In genomic region chr4:6308890-6309643, GRCh38 we compare ENCODE assay signal across 1 cellular context.
TF ChIP-seq lines count a peak whose summit lies in the region.

No MANE protein-coding gene starts in this region.

TF ChIP-seq in HepG2, 621 proteins besides CTCF, POLR2A, EP300 and RAD21 (continued from another document and continues in another):
- TF ChIP-seq REPIN1 (CRISPR knock-in tag; IDR thresholded peaks at IDR 0.05; ENCODE audit: borderline replicate concordance, low read depth) (peak; percentile 81), MEIS1 (CRISPR knock-in tag; IDR thresholded peaks at IDR 0.05; ENCODE audit: borderline replicate concordance) (no peak), HOXA9 (CRISPR knock-in tag; IDR thresholded peaks at IDR 0.05; ENCODE audit: borderline replicate concordance) (no peak; the same call in 1 of the 2 replicates), ZFP36 (IDR thresholded peaks at IDR 0.05; ENCODE audit: borderline replicate concordance, low read depth, low read length, partially characterized antibody) (no peak), ZNF510 (CRISPR knock-in tag; IDR thresholded peaks at IDR 0.05; ENCODE audit: low read depth) (0 out of 2 replicates have a peak, but pooled peaks have one; percentile 55), FOXC1 (CRISPR knock-in tag; IDR thresholded peaks at IDR 0.05; ENCODE audit: borderline replicate concordance) (no peak), ZNF552 (CRISPR knock-in tag; IDR thresholded peaks at IDR 0.05; ENCODE audit: borderline replicate concordance) (0 out of 2 replicates have a peak, but pooled peaks have one; percentile 70), STAT5B (CRISPR knock-in tag; IDR thresholded peaks at IDR 0.05) (no peak), PLRG1 (conservative IDR thresholded peaks at IDR 0.05) (no peak), ZNF468 (CRISPR knock-in tag; IDR thresholded peaks at IDR 0.05) (no peak), ZNF816 (CRISPR knock-in tag; IDR thresholded peaks at IDR 0.05; ENCODE audit: borderline replicate concordance) (peak; percentile 83; the same call in 1 of the 2 replicates), ATF7-NPFF (CRISPR knock-in tag; IDR thresholded peaks at IDR 0.05; ENCODE audit: low read depth) (peak; percentile 81; the same call in 1 of the 2 replicates), ZNF670 (CRISPR knock-in tag; IDR thresholded peaks at IDR 0.05; ENCODE audit: borderline replicate concordance) (no peak; the same call in 1 of the 2 replicates), IKZF4 (CRISPR knock-in tag; IDR thresholded peaks at IDR 0.05; ENCODE audit: borderline replicate concordance, low read depth, not compliant biosample characterization) (peak; percentile 79), KDM6A (CRISPR knock-in tag; IDR thresholded peaks at IDR 0.05; ENCODE audit: low read depth) (no peak), ZNF138 (CRISPR knock-in tag; IDR thresholded peaks at IDR 0.05; ENCODE audit: low read depth) (0 out of 2 replicates have a peak, but pooled peaks have one; percentile 24), ZNF891 (CRISPR knock-in tag; IDR thresholded peaks at IDR 0.05) (0 out of 2 replicates have a peak, but pooled peaks have one; percentile 11), PAF1 (CRISPR knock-in tag; IDR thresholded peaks at IDR 0.05) (no peak), ZNF430 (CRISPR knock-in tag; IDR thresholded peaks at IDR 0.05) (peak; percentile 59; the same call in 1 of the 2 replicates), ZNF639 (CRISPR knock-in tag; conservative IDR thresholded peaks at IDR 0.05) (no peak), DNMT1 (CRISPR knock-in tag; IDR thresholded peaks at IDR 0.05) (no peak), NFYC (CRISPR knock-in tag; IDR thresholded peaks at IDR 0.05) (peak; percentile 73), PATZ1 (CRISPR knock-in tag; IDR thresholded peaks at IDR 0.05) (peak; percentile 57), REL (CRISPR knock-in tag; conservative IDR thresholded peaks at IDR 0.05) (no peak), ZBTB43 (CRISPR knock-in tag; conservative IDR thresholded peaks at IDR 0.05) (peak; percentile 52; the same call in 1 of the 2 replicates), RAD51 (IDR thresholded peaks at IDR 0.05; ENCODE audit: borderline replicate concordance) (no peak), SP4 (CRISPR knock-in tag; IDR thresholded peaks at IDR 0.05) (peak; percentile 18; the same call in 1 of the 2 replicates), FOXA3 (CRISPR knock-in tag; IDR thresholded peaks at IDR 0.05) (no peak), DZIP1 (CRISPR knock-in tag; IDR thresholded peaks at IDR 0.05) (no peak), NPAS2 (CRISPR knock-in tag; IDR thresholded peaks at IDR 0.05; ENCODE audit: borderline replicate concordance) (no peak), ARID2 (CRISPR knock-in tag; IDR thresholded peaks at IDR 0.05; ENCODE audit: borderline replicate concordance) (no peak), PHF8 (CRISPR knock-in tag; IDR thresholded peaks at IDR 0.05) (no peak), MIER3 (CRISPR knock-in tag; IDR thresholded peaks at IDR 0.05; ENCODE audit: borderline replicate concordance) (no peak), POLR2AphosphoS2 (IDR thresholded peaks at IDR 0.05; ENCODE audit: low read depth, low read length) (no peak), SYNCRIP (IDR thresholded peaks at IDR 0.05; ENCODE audit: insufficient read depth, low read depth, low read length) (no peak), ZNF780A (CRISPR knock-in tag; IDR thresholded peaks at IDR 0.05) (no peak), ELK4 (CRISPR knock-in tag; IDR thresholded peaks at IDR 0.05; ENCODE audit: borderline replicate concordance) (no peak), SCMH1 (CRISPR knock-in tag; IDR thresholded peaks at IDR 0.05; ENCODE audit: borderline replicate concordance) (no peak), PHF20 (CRISPR knock-in tag; IDR thresholded peaks at IDR 0.05) (peak; percentile 58; the same call in 1 of the 2 replicates)
- TF ChIP-seq, protein P1, sequence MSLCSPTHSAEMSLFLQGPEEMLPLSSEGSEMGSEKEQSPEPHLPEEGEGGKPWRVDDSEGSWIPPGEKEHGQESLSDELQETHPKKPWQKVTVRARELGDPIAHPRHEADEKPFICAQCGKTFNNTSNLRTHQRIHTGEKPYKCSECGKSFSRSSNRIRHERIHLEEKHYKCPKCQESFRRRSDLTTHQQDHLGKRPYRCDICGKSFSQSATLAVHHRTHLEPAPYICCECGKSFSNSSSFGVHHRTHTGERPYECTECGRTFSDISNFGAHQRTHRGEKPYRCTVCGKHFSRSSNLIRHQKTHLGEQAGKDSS (CRISPR knock-in tag; IDR thresholded peaks at IDR 0.05; ENCODE audit: borderline replicate concordance, low read depth) = no peak
- TF ChIP-seq, protein P2, sequence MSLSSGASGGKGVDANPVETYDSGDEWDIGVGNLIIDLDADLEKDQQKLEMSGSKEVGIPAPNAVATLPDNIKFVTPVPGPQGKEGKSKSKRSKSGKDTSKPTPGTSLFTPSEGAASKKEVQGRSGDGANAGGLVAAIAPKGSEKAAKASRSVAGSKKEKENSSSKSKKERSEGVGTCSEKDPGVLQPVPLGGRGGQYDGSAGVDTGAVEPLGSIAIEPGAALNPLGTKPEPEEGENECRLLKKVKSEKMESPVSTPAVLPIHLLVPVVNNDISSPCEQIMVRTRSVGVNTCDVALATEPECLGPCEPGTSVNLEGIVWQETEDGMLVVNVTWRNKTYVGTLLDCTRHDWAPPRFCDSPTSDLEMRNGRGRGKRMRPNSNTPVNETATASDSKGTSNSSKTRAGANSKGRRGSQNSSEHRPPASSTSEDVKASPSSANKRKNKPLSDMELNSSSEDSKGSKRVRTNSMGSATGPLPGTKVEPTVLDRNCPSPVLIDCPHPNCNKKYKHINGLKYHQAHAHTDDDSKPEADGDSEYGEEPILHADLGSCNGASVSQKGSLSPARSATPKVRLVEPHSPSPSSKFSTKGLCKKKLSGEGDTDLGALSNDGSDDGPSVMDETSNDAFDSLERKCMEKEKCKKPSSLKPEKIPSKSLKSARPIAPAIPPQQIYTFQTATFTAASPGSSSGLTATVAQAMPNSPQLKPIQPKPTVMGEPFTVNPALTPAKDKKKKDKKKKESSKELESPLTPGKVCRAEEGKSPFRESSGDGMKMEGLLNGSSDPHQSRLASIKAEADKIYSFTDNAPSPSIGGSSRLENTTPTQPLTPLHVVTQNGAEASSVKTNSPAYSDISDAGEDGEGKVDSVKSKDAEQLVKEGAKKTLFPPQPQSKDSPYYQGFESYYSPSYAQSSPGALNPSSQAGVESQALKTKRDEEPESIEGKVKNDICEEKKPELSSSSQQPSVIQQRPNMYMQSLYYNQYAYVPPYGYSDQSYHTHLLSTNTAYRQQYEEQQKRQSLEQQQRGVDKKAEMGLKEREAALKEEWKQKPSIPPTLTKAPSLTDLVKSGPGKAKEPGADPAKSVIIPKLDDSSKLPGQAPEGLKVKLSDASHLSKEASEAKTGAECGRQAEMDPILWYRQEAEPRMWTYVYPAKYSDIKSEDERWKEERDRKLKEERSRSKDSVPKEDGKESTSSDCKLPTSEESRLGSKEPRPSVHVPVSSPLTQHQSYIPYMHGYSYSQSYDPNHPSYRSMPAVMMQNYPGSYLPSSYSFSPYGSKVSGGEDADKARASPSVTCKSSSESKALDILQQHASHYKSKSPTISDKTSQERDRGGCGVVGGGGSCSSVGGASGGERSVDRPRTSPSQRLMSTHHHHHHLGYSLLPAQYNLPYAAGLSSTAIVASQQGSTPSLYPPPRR (CRISPR knock-in tag; IDR thresholded peaks at IDR 0.05; ENCODE audit: borderline replicate concordance) = 0 out of 2 replicates have a peak, but pooled peaks have one; percentile 43
- TF ChIP-seq, protein P3, sequence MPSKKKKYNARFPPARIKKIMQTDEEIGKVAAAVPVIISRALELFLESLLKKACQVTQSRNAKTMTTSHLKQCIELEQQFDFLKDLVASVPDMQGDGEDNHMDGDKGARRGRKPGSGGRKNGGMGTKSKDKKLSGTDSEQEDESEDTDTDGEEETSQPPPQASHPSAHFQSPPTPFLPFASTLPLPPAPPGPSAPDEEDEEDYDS (CRISPR knock-in tag; IDR thresholded peaks at IDR 0.05) = no peak
- TF ChIP-seq, protein P4, sequence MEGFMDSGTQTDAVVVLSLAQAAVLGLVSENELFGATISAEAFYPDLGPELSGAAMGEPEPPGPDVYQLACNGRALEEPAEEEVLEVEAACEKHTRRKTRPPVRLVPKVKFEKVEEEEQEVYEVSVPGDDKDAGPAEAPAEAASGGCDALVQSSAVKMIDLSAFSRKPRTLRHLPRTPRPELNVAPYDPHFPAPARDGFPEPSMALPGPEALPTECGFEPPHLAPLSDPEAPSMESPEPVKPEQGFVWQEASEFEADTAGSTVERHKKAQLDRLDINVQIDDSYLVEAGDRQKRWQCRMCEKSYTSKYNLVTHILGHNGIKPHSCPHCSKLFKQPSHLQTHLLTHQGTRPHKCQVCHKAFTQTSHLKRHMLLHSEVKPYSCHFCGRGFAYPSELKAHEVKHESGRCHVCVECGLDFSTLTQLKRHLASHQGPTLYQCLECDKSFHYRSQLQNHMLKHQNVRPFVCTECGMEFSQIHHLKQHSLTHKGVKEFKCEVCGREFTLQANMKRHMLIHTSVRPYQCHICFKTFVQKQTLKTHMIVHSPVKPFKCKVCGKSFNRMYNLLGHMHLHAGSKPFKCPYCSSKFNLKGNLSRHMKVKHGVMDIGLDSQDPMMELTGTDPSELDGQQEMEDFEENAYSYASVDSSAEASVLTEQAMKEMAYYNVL (CRISPR knock-in tag; IDR thresholded peaks at IDR 0.05; ENCODE audit: borderline replicate concordance) = no peak
- TF ChIP-seq, protein P5, sequence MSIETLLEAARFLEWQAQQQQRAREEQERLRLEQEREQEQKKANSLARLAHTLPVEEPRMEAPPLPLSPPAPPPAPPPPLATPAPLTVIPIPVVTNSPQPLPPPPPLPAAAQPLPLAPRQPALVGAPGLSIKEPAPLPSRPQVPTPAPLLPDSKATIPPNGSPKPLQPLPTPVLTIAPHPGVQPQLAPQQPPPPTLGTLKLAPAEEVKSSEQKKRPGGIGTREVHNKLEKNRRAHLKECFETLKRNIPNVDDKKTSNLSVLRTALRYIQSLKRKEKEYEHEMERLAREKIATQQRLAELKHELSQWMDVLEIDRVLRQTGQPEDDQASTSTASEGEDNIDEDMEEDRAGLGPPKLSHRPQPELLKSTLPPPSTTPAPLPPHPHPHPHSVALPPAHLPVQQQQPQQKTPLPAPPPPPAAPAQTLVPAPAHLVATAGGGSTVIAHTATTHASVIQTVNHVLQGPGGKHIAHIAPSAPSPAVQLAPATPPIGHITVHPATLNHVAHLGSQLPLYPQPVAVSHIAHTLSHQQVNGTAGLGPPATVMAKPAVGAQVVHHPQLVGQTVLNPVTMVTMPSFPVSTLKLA (IDR thresholded peaks at IDR 0.05) = no peak; the same call in 1 of the 2 replicates
